Comparison of ENCODE assay signal across 8 cellular contexts in the genomic region with DNA sequence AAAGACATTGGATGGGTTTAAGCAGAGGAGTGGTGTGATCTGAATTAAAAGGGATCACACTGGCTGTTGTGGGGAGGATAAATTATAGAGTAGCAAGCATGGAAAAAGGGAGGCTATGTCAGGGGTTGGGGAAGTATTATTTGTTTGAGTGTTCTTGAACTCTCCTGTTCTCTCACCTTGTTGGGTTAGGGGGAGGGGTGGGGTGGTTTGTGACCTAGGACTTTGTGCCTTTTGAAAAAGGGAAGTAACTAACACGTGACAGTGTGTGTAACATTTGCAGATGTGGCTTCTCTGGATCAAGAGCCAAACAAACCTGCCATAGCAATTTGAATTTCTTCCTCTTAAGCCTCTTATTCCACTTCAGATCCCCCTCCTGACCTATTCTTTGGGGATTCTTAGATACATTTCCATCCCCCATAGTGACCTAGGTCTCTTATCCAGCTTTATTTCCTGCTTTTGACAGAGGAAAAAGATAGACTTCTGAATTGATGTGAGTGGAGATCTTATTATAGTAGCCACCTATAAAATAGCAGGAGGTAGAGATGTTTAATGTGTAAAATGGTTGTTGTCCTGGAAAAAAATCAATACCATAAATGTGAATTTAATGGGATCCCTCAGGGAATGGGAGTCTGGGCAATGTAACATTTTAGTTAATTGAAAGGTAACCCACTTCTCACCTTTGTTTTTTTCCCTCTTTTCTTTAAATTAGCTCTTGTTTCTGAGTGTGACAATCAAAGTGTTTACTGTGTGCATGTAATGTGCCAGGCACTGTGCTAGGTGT.
A peak's percentile ranks its signal among the peaks of the same experiment; 100 is the strongest.
DNase-seq lines count a peak whose midpoint lies in the region; ATAC-seq and TF ChIP-seq lines count a peak whose summit lies in the region.

No MANE protein-coding gene starts in this region.

- no peak overlapping the region for H2BK15ac ChIP-seq in neuronal stem cell (ENCODE audit: low read length)

- H3K27ac ChIP-seq in MM.1S (ENCODE audit: low read length) (peak overlapping the region; percentile 41; the same call in 1 of the 2 replicates), body of pancreas (no peak overlapping the region), neuronal stem cell (replicated peaks; ENCODE audit: low read length) (no peak overlapping the region)

- no peak overlapping the region for H2BK120ac ChIP-seq in neuronal stem cell (ENCODE audit: low read depth, low read length)

- H3K27me3 ChIP-seq in MM.1S (replicated peaks; ENCODE audit: insufficient read depth, low read length) (no peaks in the 10 kb centered on the region), body of pancreas (no peaks in the 10 kb centered on the region), neuronal stem cell (ENCODE audit: control insufficient read depth in 3 of 3, insufficient read depth in 3 of 3, low read depth in 1 of 3, low read length in 3 of 3) (peaks cover 0 to 10% (median 0%) of the 10 kb centered on the region in 3 experiments)

- no peak overlapping the region for H4K8ac ChIP-seq in neuronal stem cell (ENCODE audit: low read depth, low read length)

- H3F3A ChIP-seq in MM.1S (ENCODE audit: insufficient read depth, low read length): no peaks in the 10 kb centered on the region

- H3K79me1 ChIP-seq in neuronal stem cell (ENCODE audit: low read depth, low read length): no peaks in the 10 kb centered on the region

- intact Hi-C loops in body of pancreas (cut with DNase I): no loop called here

- DNase-seq in MM.1S: peak; percentile 76
- peak; percentile 14 to 43 (median 36) for DNase-seq in body of pancreas
- no peak for DNase-seq in glomerular visceral epithelial cell (ENCODE audit: extremely low spot score)
- no peak for DNase-seq in SW 1271 (lab: John Stamatoyannopoulos, UW)
- DNase-seq in neuronal stem cell (ENCODE audit: low spot score): no peak
- DNase-seq in activated CD4-positive, alpha-beta T cell treated with anti-CD3 and anti-CD28 coated beads for 1 hour: no peak

- no peak overlapping the region for H2BK12ac ChIP-seq in neuronal stem cell (ENCODE audit: low read length)

- H2AFZ ChIP-seq in MM.1S (ENCODE audit: low read length) (peak overlapping the region; percentile 57), neuronal stem cell (ENCODE audit: low read length) (no peak overlapping the region)

- H3K18ac ChIP-seq in neuronal stem cell (ENCODE audit: low read length): no peak overlapping the region

- H3K9ac ChIP-seq in MM.1S (ENCODE audit: low read length): no peak overlapping the region
- no peak overlapping the region for H3K9ac ChIP-seq in neuronal stem cell (ENCODE audit: low read depth, low read length, poor library complexity)

- H3K9me3 ChIP-seq in MM.1S (replicated peaks; ENCODE audit: insufficient read depth, low read length) (no peaks in the 10 kb centered on the region), body of pancreas (no peaks in the 10 kb centered on the region), neuronal stem cell (replicated peaks in 1 of 2; ENCODE audit: control insufficient read depth in 2 of 2, insufficient read depth in 1 of 2, low read depth in 1 of 2, low read length in 2 of 2) (no peaks in the 10 kb centered on the region)

- no peak overlapping the region for H3K23ac ChIP-seq in neuronal stem cell (ENCODE audit: low read depth, low read length, poor library complexity)

- H2BK5ac ChIP-seq in neuronal stem cell (ENCODE audit: low read length): no peak overlapping the region

- H3K4me3 ChIP-seq in MM.1S (ENCODE audit: low read length) (no peak overlapping the region), body of pancreas (no peak overlapping the region), neuronal stem cell (ENCODE audit: low read length in 2 of 2) (no peak overlapping the region)

- H3K9me2 ChIP-seq in MM.1S (replicated peaks; ENCODE audit: insufficient read depth, low read length): no peaks in the 10 kb centered on the region

- H4K91ac ChIP-seq in neuronal stem cell (ENCODE audit: low read depth, low read length, poor library complexity): no peak overlapping the region

- TF ChIP-seq CTCF in MM.1S (IDR thresholded peaks at IDR 0.05; ENCODE audit: low read length) (no peak), body of pancreas (IDR thresholded peaks at IDR 0.05) (no peak)

- no peak for TF ChIP-seq POLR2A in body of pancreas (IDR thresholded peaks at IDR 0.05)

- H3K4me2 ChIP-seq in MM.1S (ENCODE audit: low read depth, low read length) (peak overlapping the region; percentile 18), neuronal stem cell (ENCODE audit: insufficient read depth, low read length, poor library complexity, severe bottlenecking) (no peak overlapping the region)

- no peak overlapping the region for H3K4ac ChIP-seq in neuronal stem cell (ENCODE audit: low read length)

- no peak overlapping the region for H3K14ac ChIP-seq in neuronal stem cell (ENCODE audit: low read length)

- H3K79me2 ChIP-seq in MM.1S (ENCODE audit: low read length): no peaks in the 10 kb centered on the region

- H3K36me3 ChIP-seq in MM.1S (replicated peaks; ENCODE audit: insufficient read depth, low read length) (no peaks in the 10 kb centered on the region), body of pancreas (replicated peaks in 1 of 2; ENCODE audit: insufficient read depth in 1 of 2, low read depth in 2 of 2) (no peaks in the 10 kb centered on the region), neuronal stem cell (replicated peaks in 1 of 2; ENCODE audit: control insufficient read depth in 2 of 2, insufficient read depth in 2 of 2, low read length in 2 of 2) (no peaks in the 10 kb centered on the region)

- H2AK5ac ChIP-seq in neuronal stem cell (ENCODE audit: low read depth, low read length): no peak overlapping the region

- 10 to 13% methylated on average over 1 of the region's 1 CpG for WGBS in body of pancreas, 2 donors
- WGBS in neuronal stem cell (ENCODE audit: extremely low coverage in 2 of 2, insufficient read length in 2 of 2, insufficient replicate concordance in 1 of 2), 2 donors: no CpG with 5 or more reads among the region's 1 CpG

- peak; percentile 69 for ATAC-seq in GM18511 (IDR thresholded peaks at IDR 0.05; ENCODE audit: unreplicated experiment)
- ATAC-seq in GM21737 (IDR thresholded peaks at IDR 0.05; ENCODE audit: unreplicated experiment): peak; percentile 79
- peak; percentile 30 for ATAC-seq in body of pancreas

- no peaks in the 10 kb centered on the region for H4K20me1 ChIP-seq in MM.1S (ENCODE audit: insufficient read depth, low read length)

- H3K4me1 ChIP-seq in MM.1S (ENCODE audit: low read length) (peaks cover 38% of the 10 kb centered on the region), body of pancreas (peaks cover 3% of the 10 kb centered on the region), neuronal stem cell (ENCODE audit: control insufficient read depth in 2 of 2, insufficient read depth in 1 of 2, low read depth in 1 of 2, low read length in 2 of 2) (no peaks in the 10 kb centered on the region)

Comparison
In these comparisons a context has a peak if more than half of its experiments do, and no peak if none do; other contexts are left out.
1. DNase-seq: peak in MM.1S (single experiment) and body of pancreas (4 of 4); none in glomerular visceral epithelial cell (single experiment), SW 1271 (0 of 2), neuronal stem cell (single experiment) and activated CD4-positive, alpha-beta T cell treated with anti-CD3 and anti-CD28 coated beads for 1 hour (single experiment).
2. Peak in every context shown above with its lines, with median percentiles within 50 percentile points of each other: ATAC-seq.